ENCODE assay signal across 9 cellular contexts in the genomic region with DNA sequence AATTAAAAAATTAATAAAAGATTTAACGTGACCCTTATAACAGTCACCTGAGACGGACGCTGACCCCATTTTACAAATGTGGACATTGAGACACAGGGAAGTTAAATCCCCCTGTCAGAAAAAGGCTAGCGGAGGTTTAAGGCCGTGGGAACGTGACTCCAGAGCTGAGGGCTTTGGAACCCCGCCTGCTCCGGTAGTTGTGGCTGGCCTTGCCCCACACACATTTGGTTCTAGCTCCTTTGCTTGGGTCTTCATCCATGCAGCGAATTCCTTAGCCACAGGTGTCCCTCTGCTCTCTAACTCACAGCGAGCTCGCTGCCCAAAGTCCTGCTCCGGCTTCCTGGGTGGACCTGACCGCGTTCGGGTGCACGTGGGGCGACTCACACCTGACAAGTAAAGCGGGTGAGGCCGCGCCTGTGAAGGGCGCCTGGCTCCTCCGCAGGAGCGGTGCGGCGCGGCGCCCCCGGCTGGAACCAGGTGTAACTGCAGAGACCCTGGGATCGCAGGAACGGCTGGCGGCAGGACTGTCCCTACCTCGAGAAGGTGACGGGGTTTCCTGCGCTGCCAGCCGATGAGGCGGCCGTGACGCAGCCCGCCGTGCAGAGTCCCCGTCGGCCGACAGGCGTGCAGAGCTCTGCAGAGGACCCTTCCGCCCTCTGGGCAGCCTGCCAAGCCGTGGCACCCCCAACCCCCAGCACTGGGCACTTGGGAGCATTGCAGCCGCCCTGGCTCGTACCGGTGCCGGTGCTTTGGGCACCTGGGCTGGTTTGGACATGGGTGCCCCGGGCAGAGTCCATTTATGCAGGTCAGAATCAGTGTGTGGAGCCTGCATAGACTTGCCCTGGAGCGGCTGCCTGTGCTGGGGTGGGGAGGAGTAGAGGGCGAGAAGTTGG. TPM values are rescaled to one million over a fixed set of nuclear protein-coding genes. Genes with fewer than 3 reads are reported as not detected.
DNase-seq lines count a peak whose midpoint lies in the region; ATAC-seq and TF ChIP-seq lines count a peak whose summit lies in the region.
"Had no signal": no experiment of that assay in that cellular context is flagged by ENCODE, and none has a peak within 500 bp of the region (broad histone marks: within the 10 kb centered on the region; RNA-seq: fewer than 3 reads in every experiment).

No MANE protein-coding gene starts in this region.

- peak overlapping the region; percentile 70 for H3K4me3 Mint-ChIP-seq in GM23338
- H3K4me3 Mint-ChIP-seq in chondrocyte (ENCODE audit: unreplicated experiment): no peak overlapping the region

- TF ChIP-seq CTCF in GM23338 (conservative IDR thresholded peaks at IDR 0.05; ENCODE audit: low read depth in 2 of 2) (peak; percentile 70 to 84), MM.1S (IDR thresholded peaks at IDR 0.05; ENCODE audit: low read length) (peak; percentile 59), chondrocyte (IDR thresholded peaks at IDR 0.05) (peak; percentile 76), lower lobe of right lung (IDR thresholded peaks at IDR 0.05) (peak; percentile 75)

- peaks cover 37% of the 10 kb centered on the region for H3K27me3 ChIP-seq in GM23338 (ENCODE audit: insufficient read depth)
- no peaks in the 10 kb centered on the region for H3K27me3 ChIP-seq in MM.1S (replicated peaks; ENCODE audit: insufficient read depth, low read length)
- no peaks in the 10 kb centered on the region for H3K27me3 ChIP-seq in lower lobe of right lung (ENCODE audit: low read depth)
- H3K27me3 ChIP-seq: SJSA1 had no signal

- no peaks in the 10 kb centered on the region for H3K9me3 ChIP-seq in MM.1S (replicated peaks; ENCODE audit: insufficient read depth, low read length)
- H3K9me3 ChIP-seq in lower lobe of right lung: no peaks in the 10 kb centered on the region
- H3K9me3 ChIP-seq: SJSA1 had no signal

- H3K4me2 ChIP-seq in GM23338 (peak overlapping the region; percentile 90), MM.1S (ENCODE audit: low read depth, low read length) (peak overlapping the region; percentile 82)

- H3K4me3 ChIP-seq in GM23338 (peak overlapping the region; percentile 66), MM.1S (ENCODE audit: low read length) (peak overlapping the region; percentile 54), lower lobe of right lung (peak overlapping the region; percentile 57)
- H3K4me3 ChIP-seq: SJSA1 had no signal

- in situ Hi-C loops in G401 (cut with HindIII; ENCODE audit: low sequenced_read_pairs): loop anchor here (10.0 kb wide), 1 partner anchor 61 kb away; no protein-coding TSS in a partner anchor

- no peak overlapping the region for H3K9ac ChIP-seq in MM.1S (ENCODE audit: low read length)

- H3K27ac ChIP-seq in GM23338 (ENCODE audit: low read depth) (no peak overlapping the region), MM.1S (ENCODE audit: low read length) (no peak overlapping the region), lower lobe of right lung (peak overlapping the region; percentile 1)
- H3K27ac ChIP-seq: SJSA1 had no signal

- H3F3A ChIP-seq in GM23338 (replicated peaks; ENCODE audit: low read depth) (0 out of 2 replicates have a peak, but pooled peaks cover 4% of the 10 kb centered on the region), MM.1S (ENCODE audit: insufficient read depth, low read length) (peaks cover 5% of the 10 kb centered on the region; the same call in 1 of the 2 replicates)

- H4K20me1 ChIP-seq in GM23338 (replicated peaks; ENCODE audit: insufficient read depth) (no peaks in the 10 kb centered on the region; the same call in 1 of the 2 replicates), MM.1S (ENCODE audit: insufficient read depth, low read length) (no peaks in the 10 kb centered on the region)

- ATAC-seq in GM23338: peak; percentile 91
- ATAC-seq in lower lobe of right lung: peak; percentile 94

- H3K27me3 Mint-ChIP-seq in GM23338 (ENCODE audit: insufficient read depth, low read depth, poor library complexity): peaks cover 33% of the 10 kb centered on the region
- no peaks in the 10 kb centered on the region for H3K27me3 Mint-ChIP-seq in chondrocyte (ENCODE audit: low read depth)

- peak overlapping the region; percentile 100 for H2AFZ ChIP-seq in GM23338
- H2AFZ ChIP-seq in MM.1S (ENCODE audit: low read length): peak overlapping the region; percentile 77

- no peaks in the 10 kb centered on the region for H3K9me2 ChIP-seq in GM23338 (ENCODE audit: insufficient read depth)
- no peaks in the 10 kb centered on the region for H3K9me2 ChIP-seq in MM.1S (replicated peaks; ENCODE audit: insufficient read depth, low read length)

- H3K27ac Mint-ChIP-seq in GM23338 (no peak overlapping the region), chondrocyte (ENCODE audit: unreplicated experiment) (no peak overlapping the region)

- H3K36me3 Mint-ChIP-seq in GM23338 (ENCODE audit: low read depth) (peaks cover 7% of the 10 kb centered on the region; the same call in 1 of the 3 replicates), chondrocyte (ENCODE audit: low read depth) (peaks cover 1% of the 10 kb centered on the region)

- no peaks in the 10 kb centered on the region for H3K79me2 ChIP-seq in GM23338 (replicated peaks; ENCODE audit: insufficient read depth)
- H3K79me2 ChIP-seq in MM.1S (ENCODE audit: low read length): no peaks in the 10 kb centered on the region

- intact Hi-C loops in lower lobe of right lung (cut with DNase I): no loop called here

- peaks cover 4% of the 10 kb centered on the region; the same call in 2 of the 3 replicates for H3K9me3 Mint-ChIP-seq in GM23338
- H3K9me3 Mint-ChIP-seq in chondrocyte (ENCODE audit: low read depth): peaks cover 12% of the 10 kb centered on the region

- peak; percentile 53 for DNase-seq in G401 (ENCODE audit: low spot score)
- DNase-seq in GM23338 (ENCODE audit: low spot score): peak; percentile 95
- peak; percentile 38 for DNase-seq in MM.1S
- DNase-seq in activated CD4-positive, alpha-beta T cell treated with anti-CD3 and anti-CD28 coated beads for 1 hour: peak; percentile 74
- no peak for DNase-seq in chondrocyte (ENCODE audit: low spot score)
- DNase-seq in lower lobe of right lung: peak; percentile 89
- DNase-seq in stimulated activated CD4-positive, alpha-beta T cell treated with anti-CD3 and anti-CD28 coated beads, TNF-alpha, amount 100 ng/mL, for 48 hours (ENCODE audit: low read depth in 3 of 3): peak; percentile 63 to 83 (median 77)
- DNase-seq in SKM-1 treated with dmso at 0.1 percent for 144 hours (lab: John Stamatoyannopoulos, UW; ENCODE audit: unreplicated experiment): no peak

- H3K4me1 Mint-ChIP-seq in GM23338 (peaks cover 10% of the 10 kb centered on the region), chondrocyte (ENCODE audit: low read depth) (peaks cover 65% of the 10 kb centered on the region)

- H3K36me3 ChIP-seq in GM23338 (ENCODE audit: insufficient read depth) (no peaks in the 10 kb centered on the region), MM.1S (replicated peaks; ENCODE audit: insufficient read depth, low read length) (no peaks in the 10 kb centered on the region), lower lobe of right lung (no peaks in the 10 kb centered on the region)
- H3K36me3 ChIP-seq: SJSA1 had no signal

- peaks cover 4% of the 10 kb centered on the region; the same call in 1 of the 2 replicates for H3K4me1 ChIP-seq in GM23338 (ENCODE audit: insufficient read depth)
- peaks cover 8% of the 10 kb centered on the region for H3K4me1 ChIP-seq in MM.1S (ENCODE audit: low read length)
- peaks cover 37% of the 10 kb centered on the region for H3K4me1 ChIP-seq in lower lobe of right lung

TF ChIP-seq in GM23338, 12 proteins besides CTCF, POLR2A, EP300 and RAD21:
- TF ChIP-seq JUNB (IDR thresholded peaks at IDR 0.05; ENCODE audit: unreplicated experiment): no peak
- no peak for TF ChIP-seq ZNF114 (CRISPR knock-in tag; IDR thresholded peaks at IDR 0.05)
- peak; percentile 76 for TF ChIP-seq CREB1 (CRISPR knock-in tag; IDR thresholded peaks at IDR 0.05; ENCODE audit: low read depth)

RNA-seq across cellular contexts. Expression of gene PROC, which starts 2.4 kb away (rescaled TPM):
- 0.37 TPM in 1 of 2 replicates, not detected in the other for total RNA-seq in G401 (2014; rRNA removed; shearing (Covaris generic))
- total RNA-seq in GM23338 (2014; rRNA removed; shearing (Covaris generic)): 1.2 and 1.7 TPM in 2 replicates
- polyA plus RNA-seq in GM23338 (2016; fragmentation: Nextera tagmentation; extraction: Ambion mirVana): 2.4 and 2.7 TPM in 2 replicates
- total RNA-seq in chondrocyte (2.6 to 5.3 TPM (median 2.7 TPM) in 3 replicates), lower lobe of right lung (not detected)

RNA-seq across cellular contexts. Expression of gene MAP3K2, which starts 28.1 kb away (rescaled TPM):
- 13.8 and 14.2 TPM in 2 replicates for total RNA-seq in G401 (2014; rRNA removed; shearing (Covaris generic))
- 23.5 and 24.7 TPM in 2 replicates for total RNA-seq in GM23338 (2014; rRNA removed; shearing (Covaris generic))
- 7.3 and 10.2 TPM in 2 replicates for polyA plus RNA-seq in GM23338 (2016; fragmentation: Nextera tagmentation; extraction: Ambion mirVana)
- total RNA-seq in chondrocyte (77.3 to 88.1 TPM (median 79.5 TPM) in 3 replicates), lower lobe of right lung (78.4 TPM)

Comparison
In these comparisons a context has a peak if more than half of its experiments do, and no peak if none do; other contexts are left out.
1. DNase-seq: peak in G401 (single experiment), GM23338 (single experiment), MM.1S (single experiment), activated CD4-positive, alpha-beta T cell treated with anti-CD3 and anti-CD28 coated beads for 1 hour (single experiment), lower lobe of right lung (single experiment) and stimulated activated CD4-positive, alpha-beta T cell treated with anti-CD3 and anti-CD28 coated beads, TNF-alpha, amount 100 ng/mL, for 48 hours (3 of 3); none in chondrocyte (single experiment) and SKM-1 treated with dmso at 0.1 percent for 144 hours (single experiment).
2. Peak in every context shown above with its lines, with median percentiles within 50 percentile points of each other: H3K4me3 ChIP-seq and CTCF ChIP-seq.